8 cellular contexts compared by ENCODE assay signal in genomic region chr5:108818613-108819272, GRCh38.
DNase-seq lines count a peak whose midpoint lies in the region; ATAC-seq and TF ChIP-seq lines count a peak whose summit lies in the region.

No MANE protein-coding gene starts in this region.

- DNase-seq in GM12864 (ENCODE audit: low read depth) (peak; percentile 12), left colon (no peak), HK-2 (ENCODE audit: unreplicated experiment) (no peak), D341Med (ENCODE audit: low spot score) (no peak), NCI-H2029 (lab: John Stamatoyannopoulos, UW) (no peak)

- TF ChIP-seq CTCF in GM12864 (IDR thresholded peaks at IDR 0.05; ENCODE audit: low read depth, low read length, missing control alignments) = no peak

- H3K4me3 ChIP-seq in GM12864 (ENCODE audit: low read depth, low read length) = no peak overlapping the region

- intact Hi-C loops in left colon (cut with DNase I, micrococcal nuclease) = no loop called here

- ATAC-seq in GM21447 (IDR thresholded peaks at IDR 0.05; ENCODE audit: unreplicated experiment) (peak; percentile 98), HG03521 (IDR thresholded peaks at IDR 0.05; ENCODE audit: unreplicated experiment) (peak; percentile 88), esophagus mucosa (peak; percentile 75), left colon (no peak)
